19 cellular contexts compared by ENCODE assay signal in the genomic region with DNA sequence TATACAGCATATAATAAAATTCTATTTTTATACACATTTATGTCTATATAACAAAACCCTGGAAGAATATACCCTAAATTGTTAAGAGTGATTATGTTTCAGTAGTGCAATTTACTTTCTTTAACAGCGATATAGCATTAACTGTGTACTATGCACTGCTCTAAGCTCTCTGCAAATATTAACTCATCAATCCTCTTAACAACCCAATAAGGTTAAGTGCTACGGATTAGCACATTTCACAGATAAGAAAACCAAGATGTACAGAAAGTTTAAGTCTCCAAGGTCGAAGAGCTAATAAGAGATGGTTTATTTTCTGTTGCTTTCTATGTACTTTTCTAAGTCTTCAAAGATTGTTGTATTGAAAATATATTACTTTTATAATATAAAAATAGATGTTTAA.
"Had no signal": no experiment of that assay in that cellular context is flagged by ENCODE, and none has a peak within 500 bp of the region (broad histone marks: within the 10 kb centered on the region; RNA-seq: fewer than 3 reads in every experiment).

No MANE protein-coding gene starts in this region.

- H3K4me1 ChIP-seq: testis had no signal

- DNase-seq: activated CD4-positive, alpha-beta T cell treated with anti-CD3 and anti-CD28 coated beads, Interleukin-2, amount 10 ng/mL, durations not matched to agents 7 days and 5 days; activated CD4-positive, CD25-positive, alpha-beta regulatory T cell treated with anti-CD3 and anti-CD28 coated beads, Interleukin-2, amount 50 U/mL, for 72 hours; activated CD8-positive, alpha-beta T cell treated with anti-CD3 and anti-CD28 coated beads, Interleukin-2, amount 10 ng/mL, durations not matched to agents 7 days and 5 days; activated gamma-delta T cell treated with Interleukin-2 at 50 U/mL for 16 hours; aorta; erythroblast; foreskin fibroblast; immature natural killer cell; kidney glomerular epithelial cell; left ventricle myocardium superior; mammary epithelial cell; midbrain; natural killer cell; sigmoid colon; stimulated activated CD4-positive, alpha-beta T cell treated with anti-CD3 and anti-CD28 coated beads, Interleukin-4, amount 100 ng/mL, for 1 hour; stimulated activated naive CD4-positive, alpha-beta T cell; testis; trophoblast cell; uterus had no signal

- ATAC-seq: activated CD8-positive, alpha-beta T cell treated with anti-CD3 and anti-CD28 coated beads, Interleukin-2, amount 10 ng/mL, durations not matched to agents 7 days and 5 days; left ventricle myocardium superior; natural killer cell had no signal

- H3K9me3 ChIP-seq: sigmoid colon, testis, uterus had no signal

- H3K36me3 ChIP-seq: sigmoid colon, uterus had no signal

- H3K27me3 ChIP-seq: sigmoid colon, testis, uterus had no signal

- H3K27ac ChIP-seq: testis, uterus had no signal

- H3K4me3 ChIP-seq: sigmoid colon, testis, uterus had no signal
